In genomic region chr4:30856795-30857564, GRCh38 we compare ENCODE assay signal across 25 cellular contexts.
DNase-seq lines count a peak whose midpoint lies in the region; ATAC-seq, FAIRE-seq and TF ChIP-seq lines count a peak whose summit lies in the region.
"Had no signal": no experiment of that assay in that cellular context is flagged by ENCODE, and none has a peak within 500 bp of the region (broad histone marks: within the 10 kb centered on the region; RNA-seq: fewer than 3 reads in every experiment).

No MANE protein-coding gene starts in this region.

- no peak overlapping the region for H3K23ac ChIP-seq in trophoblast cell (ENCODE audit: low read length)

- no peak overlapping the region for H4K12ac ChIP-seq in trophoblast cell (ENCODE audit: low read depth, low read length)

- no peaks in the 10 kb centered on the region for H4K20me1 ChIP-seq in hepatocyte (ENCODE audit: insufficient read depth, poor library complexity, severe bottlenecking)
- H4K20me1 ChIP-seq: BLaER1 treated with 17β-estradiol and CSF1 and Interleukin-3, amounts not matched to agents 10 nM and 100 nM had no signal

- H3K36me3 ChIP-seq in hepatocyte (replicated peaks; ENCODE audit: insufficient read depth, low read depth) (no peaks in the 10 kb centered on the region), trophoblast cell (ENCODE audit: control insufficient read depth in 1 of 2, insufficient read depth in 2 of 2, low read length in 2 of 2) (no peaks in the 10 kb centered on the region)
- H3K36me3 ChIP-seq: BLaER1 treated with 17β-estradiol and CSF1 and Interleukin-3, amounts not matched to agents 10 nM and 100 nM had no signal

- 78% methylated on average over 6 of the region's 6 CpGs for WGBS in hepatocyte (ENCODE audit: low lambda C conversion rate, missing lambda C conversion rate)
- WGBS in trophoblast cell (ENCODE audit: extremely low coverage, insufficient coverage, insufficient read length) = no CpG with 5 or more reads among the region's 6 CpGs

- no peaks in the 10 kb centered on the region for H3K9me2 ChIP-seq in hepatocyte (replicated peaks; ENCODE audit: insufficient read depth)

- H3K4ac ChIP-seq in trophoblast cell (ENCODE audit: low read depth, low read length) = no peak overlapping the region

- H3K27ac ChIP-seq in hepatocyte (no peak overlapping the region), trophoblast cell (ENCODE audit: low read depth, low read length) (peak overlapping the region; percentile 25)
- H3K27ac ChIP-seq: BLaER1 treated with 17β-estradiol and CSF1 and Interleukin-3, amounts not matched to agents 10 nM and 100 nM; PC-9; SJCRH30 had no signal

- H3K18ac ChIP-seq in trophoblast cell (ENCODE audit: low read length) = no peak overlapping the region

- H3K4me3 ChIP-seq in hepatocyte (no peak overlapping the region), trophoblast cell (ENCODE audit: low read depth, low read length) (no peak overlapping the region)
- H3K4me3 ChIP-seq: BLaER1 treated with 17β-estradiol and CSF1 and Interleukin-3, amounts not matched to agents 10 nM and 100 nM; PC-9; SJCRH30 had no signal

- H2BK120ac ChIP-seq in trophoblast cell (ENCODE audit: insufficient read depth, low read length, poor library complexity) = no peak overlapping the region

- no peaks in the 10 kb centered on the region for H3K4me1 ChIP-seq in hepatocyte (ENCODE audit: insufficient read depth)
- no peaks in the 10 kb centered on the region for H3K4me1 ChIP-seq in trophoblast cell (ENCODE audit: control insufficient read depth in 1 of 2, insufficient read depth in 2 of 2, low read length in 2 of 2)
- H3K4me1 ChIP-seq: BLaER1 treated with 17β-estradiol and CSF1 and Interleukin-3, amounts not matched to agents 10 nM and 100 nM; SJCRH30 had no signal

- no peak overlapping the region for H3K14ac ChIP-seq in trophoblast cell (ENCODE audit: low read length)

- peak overlapping the region; percentile 5 for H3K4me2 ChIP-seq in hepatocyte
- no peak overlapping the region for H3K4me2 ChIP-seq in trophoblast cell (ENCODE audit: low read length)
- H3K4me2 ChIP-seq: BLaER1 treated with 17β-estradiol and CSF1 and Interleukin-3, amounts not matched to agents 10 nM and 100 nM; PC-9 had no signal

- FAIRE-seq in urothelium cell line (lab: Jason Lieb, UNC) = peak; percentile 62
- FAIRE-seq: A204.1 had no signal

- H2AK5ac ChIP-seq in trophoblast cell (ENCODE audit: low read length) = no peak overlapping the region

- no peak for TF ChIP-seq CTCF in hepatocyte (IDR thresholded peaks at IDR 0.05; ENCODE audit: poor library complexity)

- H3K27me3 ChIP-seq in hepatocyte = no peaks in the 10 kb centered on the region
- H3K27me3 ChIP-seq in trophoblast cell (ENCODE audit: insufficient read depth, low read length) = no peaks in the 10 kb centered on the region
- H3K27me3 ChIP-seq: BLaER1 treated with 17β-estradiol and CSF1 and Interleukin-3, amounts not matched to agents 10 nM and 100 nM; SJCRH30 had no signal

- ATAC-seq in HG03460 (IDR thresholded peaks at IDR 0.05; ENCODE audit: unreplicated experiment) = no peak
- no peak for ATAC-seq in HG03280 (IDR thresholded peaks at IDR 0.05; ENCODE audit: unreplicated experiment)
- ATAC-seq: Right ventricle myocardium inferior had no signal

- no peak overlapping the region for H2BK12ac ChIP-seq in trophoblast cell (ENCODE audit: low read length)

- H3K9me3 ChIP-seq in hepatocyte (ENCODE audit: low read depth) (no peaks in the 10 kb centered on the region), trophoblast cell (ENCODE audit: insufficient read depth, low read depth, low read length) (no peaks in the 10 kb centered on the region)
- H3K9me3 ChIP-seq: BLaER1 treated with 17β-estradiol and CSF1 and Interleukin-3, amounts not matched to agents 10 nM and 100 nM; SJCRH30 had no signal

- no peak overlapping the region for H4K91ac ChIP-seq in trophoblast cell (ENCODE audit: low read depth, low read length)

- no peaks in the 10 kb centered on the region for H3K79me1 ChIP-seq in trophoblast cell (ENCODE audit: low read length)

- no peak overlapping the region for H4K8ac ChIP-seq in trophoblast cell (ENCODE audit: low read depth, low read length)

- peak; percentile 11 for DNase-seq in SK-N-DZ (ENCODE audit: low spot score)
- DNase-seq in hepatocyte (ENCODE audit: low spot score) = no peak
- DNase-seq in trophoblast cell = no peak
- no peak for DNase-seq in urothelium cell line (ENCODE audit: low spot score)
- no peak for DNase-seq in NCI-H1105 treated with DMSO at 0.1 percent for 48 hours (lab: John Stamatoyannopoulos, UW)
- DNase-seq: CD4-positive, alpha-beta T cell; DMS53; H7; HFFc6; KBM-7; MV-4-11; NCI-H1105; NCI-H146; NCI-H2029; NCI-H446 treated with DMSO at 0.1 percent for 48 hours; NCI-H526; NCI-H82; NK-92 treated with Interleukin-12 subunit alpha and Interleukin-12 subunit beta, amount 100 ng/mL, for 24 hours; PC-9; SJCRH30 had no signal

- H3K9ac ChIP-seq in trophoblast cell (ENCODE audit: low read length) = no peak overlapping the region
- H3K9ac ChIP-seq: BLaER1 treated with 17β-estradiol and CSF1 and Interleukin-3, amounts not matched to agents 10 nM and 100 nM had no signal

- peaks cover 7% of the 10 kb centered on the region for H3K79me2 ChIP-seq in hepatocyte
- H3K79me2 ChIP-seq in trophoblast cell (ENCODE audit: control insufficient read depth, insufficient read depth, low read length, poor library complexity) = no peaks in the 10 kb centered on the region

- H2BK5ac ChIP-seq in trophoblast cell (ENCODE audit: low read depth, low read length, poor library complexity) = no peak overlapping the region

- H2AFZ ChIP-seq in hepatocyte (no peak overlapping the region), trophoblast cell (ENCODE audit: insufficient read depth, low read length, poor library complexity) (no peak overlapping the region)
- H2AFZ ChIP-seq: PC-9 had no signal
